ENCODE assay signal across 14 cellular contexts in the genomic region with DNA sequence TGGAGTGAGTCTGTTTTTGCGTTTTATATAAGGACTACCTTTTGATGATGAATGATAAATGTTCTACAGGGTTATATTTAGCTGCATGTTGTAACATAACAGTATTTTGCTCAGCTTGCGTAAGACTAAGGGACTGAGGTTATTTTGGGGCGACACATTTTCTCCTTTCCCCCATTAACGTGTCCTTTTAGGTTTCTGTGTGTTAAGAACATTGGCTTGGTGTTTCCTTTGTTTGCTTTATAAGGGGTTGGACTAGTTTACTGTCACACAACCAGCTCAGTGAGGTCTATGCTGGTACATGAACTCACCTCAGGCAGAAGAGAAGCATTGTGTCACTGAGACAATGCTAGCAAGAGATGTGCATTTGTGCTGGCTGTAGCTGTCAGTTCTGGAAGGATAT.
DNase-seq lines count a peak whose midpoint lies in the region; ATAC-seq, FAIRE-seq and TF ChIP-seq lines count a peak whose summit lies in the region.
"Had no signal": no experiment of that assay in that cellular context is flagged by ENCODE, and none has a peak within 500 bp of the region (broad histone marks: within the 10 kb centered on the region; RNA-seq: fewer than 3 reads in every experiment).

No MANE protein-coding gene starts in this region.

- H3K18ac ChIP-seq in mesendoderm (ENCODE audit: low read length): no peak overlapping the region

- intact Hi-C loops in mammary epithelial cell (cut with micrococcal nuclease): no loop called here
- intact Hi-C loops in HepG2 (cut with micrococcal nuclease; ENCODE audit: unreplicated experiment): no loop called here
- intact Hi-C loops in A673 (cut with micrococcal nuclease; ENCODE audit: unreplicated experiment): no loop called here

- no peak for TF ChIP-seq POLR2A in HepG2 (IDR thresholded peaks at IDR 0.05; ENCODE audit: insufficient read depth in 1 of 2, low read depth in 2 of 2, low read length in 2 of 2)

- H4K5ac ChIP-seq in mesendoderm (ENCODE audit: low read length): no peak overlapping the region

- H3K4me2 ChIP-seq in mammary epithelial cell (ENCODE audit: insufficient read depth, low read depth, low read length) (no peak overlapping the region), HepG2 (ENCODE audit: low read depth, low read length) (no peak overlapping the region), mesendoderm (ENCODE audit: low read length) (no peak overlapping the region)
- H3K4me2 ChIP-seq: BLaER1 had no signal

- TF ChIP-seq RAD21 in HepG2 (CRISPR knock-in tag; IDR thresholded peaks at IDR 0.05): no peak

- H2AK5ac ChIP-seq in mesendoderm (ENCODE audit: low read length): no peak overlapping the region

- TF ChIP-seq EP300 in HepG2 (IDR thresholded peaks at IDR 0.05; ENCODE audit: low read depth in 2 of 2, low read length in 2 of 2): no peak
- TF ChIP-seq EP300 in HepG2 (CRISPR knock-in tag; IDR thresholded peaks at IDR 0.05; ENCODE audit: borderline replicate concordance): no peak

- H3K4me3 ChIP-seq in mammary epithelial cell (replicated peaks in 1 of 3; ENCODE audit: insufficient read depth in 1 of 3, low read depth in 2 of 3, low read length in 3 of 3) (no peak overlapping the region), HepG2 (replicated peaks in 1 of 3; ENCODE audit: insufficient read depth in 1 of 3, low read depth in 2 of 3, low read length in 3 of 3) (no peak overlapping the region), A673 (ENCODE audit: low read depth, low read length, poor library complexity, severe bottlenecking) (no peak overlapping the region), mesendoderm (ENCODE audit: low read length) (no peak overlapping the region)
- H3K4me3 ChIP-seq: BLaER1, esophagus muscularis mucosa, right lobe of liver had no signal

- H3K9ac ChIP-seq in mammary epithelial cell (ENCODE audit: insufficient read depth, low read length): no peak overlapping the region
- H3K9ac ChIP-seq in HepG2 (ENCODE audit: insufficient read depth, low read depth, low read length): no peak overlapping the region
- H3K9ac ChIP-seq in mesendoderm (ENCODE audit: low read length): no peak overlapping the region
- H3K9ac ChIP-seq: BLaER1 had no signal

- H4K8ac ChIP-seq in mesendoderm (ENCODE audit: low read depth, low read length): no peak overlapping the region

- no peak overlapping the region for H3K23ac ChIP-seq in mesendoderm (ENCODE audit: low read length)

- TF ChIP-seq CTCF in mammary epithelial cell (conservative IDR thresholded peaks at IDR 0.05 in 1 of 2, IDR thresholded peaks at IDR 0.05 in 1 of 2; ENCODE audit: extremely low read depth in 1 of 2, insufficient read depth in 1 of 2, low read depth in 1 of 2, low read length in 2 of 2) (no peak), VCaP (conservative IDR thresholded peaks at IDR 0.05) (no peak), HepG2 (CRISPR knock-in tag; IDR thresholded peaks at IDR 0.05) (no peak), A673 (conservative IDR thresholded peaks at IDR 0.05; ENCODE audit: low read depth, low read length) (no peak)

- dilution Hi-C loops in mammary epithelial cell (cut with HindIII; ENCODE audit: low sequenced_read_pairs): no loop called here

- 83% methylated on average over 4 of the region's 4 CpGs for WGBS in mammary epithelial cell (ENCODE audit: low coverage, missing lambda C conversion rate)
- WGBS in HepG2 (ENCODE audit: low lambda C conversion rate): 90% methylated on average over 4 of the region's 4 CpGs
- WGBS in mesendoderm (ENCODE audit: extremely low coverage, insufficient coverage, low lambda C conversion rate): no CpG with 5 or more reads among the region's 4 CpGs

- no peak overlapping the region for H3K27ac ChIP-seq in mammary epithelial cell (ENCODE audit: insufficient read depth, low read depth, low read length)
- peak overlapping the region; percentile 77 for H3K27ac ChIP-seq in VCaP
- H3K27ac ChIP-seq in HepG2 (ENCODE audit: extremely low read length, insufficient read depth, low read length): no peak overlapping the region
- no peak overlapping the region for H3K27ac ChIP-seq in A673 (ENCODE audit: low read depth, low read length, poor library complexity, severe bottlenecking)
- no peak overlapping the region for H3K27ac ChIP-seq in mesendoderm (ENCODE audit: low read depth, low read length)
- H3K27ac ChIP-seq: BLaER1, esophagus muscularis mucosa, right lobe of liver had no signal

- BruUV-seq in mammary epithelial cell (replicated peaks; lab: Mats Ljungman, UMichigan) (no TSS peak), HepG2 (replicated peaks; lab: Mats Ljungman, UMichigan) (no TSS peak), A673 (replicated peaks; lab: Mats Ljungman, UMichigan) (no TSS peak)

- CTCF ChIA-PET in mammary epithelial cell (lab: Charles Lee; ENCODE audit: low non-redundant PET) (no interaction called here), HepG2 (lab: Yijun Ruan, JAX; ENCODE audit: low intra/inter-chr PET ratio, low total read pairs) (no interaction called here), A673 (lab: Charles Lee) (no interaction called here)

- H3K4me1 ChIP-seq in mammary epithelial cell (ENCODE audit: insufficient read depth, low read length): no peaks in the 10 kb centered on the region
- peaks cover 11% of the 10 kb centered on the region for H3K4me1 ChIP-seq in HepG2 (ENCODE audit: insufficient read depth, low read length)
- no peaks in the 10 kb centered on the region for H3K4me1 ChIP-seq in A673 (ENCODE audit: insufficient read depth, low read length, poor library complexity, severe bottlenecking)
- H3K4me1 ChIP-seq in mesendoderm (ENCODE audit: control insufficient read depth, low read depth, low read length): no peaks in the 10 kb centered on the region
- H3K4me1 ChIP-seq: BLaER1, right lobe of liver had no signal

- H3K27me3 ChIP-seq in mammary epithelial cell (ENCODE audit: insufficient read depth, low read length) (no peaks in the 10 kb centered on the region), HepG2 (ENCODE audit: control insufficient read depth in 1 of 2, insufficient read depth in 2 of 2, low read length in 2 of 2) (no peaks in the 10 kb centered on the region), A673 (replicated peaks; ENCODE audit: insufficient read depth, low read depth, low read length, poor library complexity) (no peaks in the 10 kb centered on the region), mesendoderm (ENCODE audit: insufficient read depth, low read length, poor library complexity) (no peaks in the 10 kb centered on the region)
- H3K27me3 ChIP-seq: BLaER1, esophagus muscularis mucosa, right lobe of liver had no signal

- H2BK5ac ChIP-seq in mesendoderm (ENCODE audit: low read length): no peak overlapping the region

- H3K79me1 ChIP-seq in mesendoderm (ENCODE audit: low read length): peaks cover 2% of the 10 kb centered on the region

- H3K36me3 ChIP-seq in mammary epithelial cell (ENCODE audit: insufficient read depth, low read length): no peaks in the 10 kb centered on the region
- no peaks in the 10 kb centered on the region; a peak in 2 of 5 replicates for H3K36me3 ChIP-seq in HepG2 (replicated peaks in 1 of 2; ENCODE audit: control insufficient read depth in 1 of 2, insufficient read depth in 2 of 2, low read length in 2 of 2)
- H3K36me3 ChIP-seq in A673 (ENCODE audit: insufficient read depth, low read length, poor library complexity, severe bottlenecking): no peaks in the 10 kb centered on the region
- no peaks in the 10 kb centered on the region for H3K36me3 ChIP-seq in mesendoderm (ENCODE audit: control insufficient read depth, insufficient read depth, low read length)
- H3K36me3 ChIP-seq: esophagus muscularis mucosa, right lobe of liver had no signal

- H2BK15ac ChIP-seq in mesendoderm (replicated peaks; ENCODE audit: low read depth): no peak overlapping the region

- FAIRE-seq in HepG2 (lab: Jason Lieb, UNC): no peak
- FAIRE-seq: HTR-8/SVneo had no signal

- no peak overlapping the region for H2BK120ac ChIP-seq in mesendoderm (ENCODE audit: low read depth, low read length)

- H3K79me2 ChIP-seq in mammary epithelial cell (ENCODE audit: insufficient read depth, low read length) (no peaks in the 10 kb centered on the region), HepG2 (ENCODE audit: insufficient read depth, low read length) (no peaks in the 10 kb centered on the region), mesendoderm (ENCODE audit: control insufficient read depth, insufficient read depth, low read length) (no peaks in the 10 kb centered on the region)

- ATAC-seq in HepG2 (no peak), GM19467 (IDR thresholded peaks at IDR 0.05; ENCODE audit: unreplicated experiment) (no peak), HG02852 (IDR thresholded peaks at IDR 0.05; ENCODE audit: unreplicated experiment) (no peak)

- POLR2A ChIA-PET in HepG2 (lab: Yijun Ruan, JAX) (no interaction called here), A673 (lab: Charles Lee; ENCODE audit: low non-redundant PET) (no interaction called here)

- peak; percentile 10 to 80 for DNase-seq in T47D (ENCODE audit: low read depth in 1 of 2, low spot score in 1 of 2)
- no peak for DNase-seq in mammary epithelial cell
- no peak for DNase-seq in HepG2 (ENCODE audit: low spot score)
- DNase-seq in A673 (ENCODE audit: low spot score): no peak
- no peak for DNase-seq in mesendoderm
- DNase-seq: NCI-H187, OCI-M1, right lobe of liver had no signal

- H3K4ac ChIP-seq in mesendoderm (ENCODE audit: low read depth, low read length): no peak overlapping the region

- in situ Hi-C loops in T47D (cut with HindIII; ENCODE audit: low pct_unique_long_range_greater_than_20kb, low sequenced_read_pairs) (no loop called here), mammary epithelial cell (cut with MboI; ENCODE audit: low sequenced_read_pairs in 2 of 2) (loop anchor here in 1 of 2 donors (25.0 kb wide), 1 partner anchor 102 kb away; no protein-coding TSS in a partner anchor), HepG2 (cut with HindIII; ENCODE audit: extremely low pct_ligation_motif_present, low pct_unique_long_range_greater_than_20kb) (no loop called here)

- H3K56ac ChIP-seq in mesendoderm (ENCODE audit: low read length): no peak overlapping the region

- H4K20me1 ChIP-seq in mammary epithelial cell (ENCODE audit: insufficient read depth, low read length): no peaks in the 10 kb centered on the region
- no peaks in the 10 kb centered on the region for H4K20me1 ChIP-seq in HepG2 (ENCODE audit: insufficient read depth, low read length)
- H4K20me1 ChIP-seq: BLaER1 had no signal

- H3K9me3 ChIP-seq in mammary epithelial cell (replicated peaks; ENCODE audit: insufficient read depth, low read length) (no peaks in the 10 kb centered on the region), HepG2 (ENCODE audit: low read length) (no peaks in the 10 kb centered on the region), A673 (ENCODE audit: low read depth, low read length, poor library complexity, severe bottlenecking) (no peaks in the 10 kb centered on the region)
- H3K9me3 ChIP-seq: BLaER1, esophagus muscularis mucosa, right lobe of liver had no signal

- no peak overlapping the region for H2AFZ ChIP-seq in mammary epithelial cell (ENCODE audit: low read depth, low read length)
- H2AFZ ChIP-seq in HepG2 (ENCODE audit: low read length): no peak overlapping the region

TF ChIP-seq in HepG2, 621 proteins besides CTCF, POLR2A, EP300 and RAD21:
- TF ChIP-seq CEBPB (IDR thresholded peaks at IDR 0.05; ENCODE audit: borderline replicate concordance, low read depth, low read length) (peak; percentile 31; the same call in 1 of the 2 replicates), ZNF329 (CRISPR knock-in tag; IDR thresholded peaks at IDR 0.05; ENCODE audit: low read depth) (no peak), NPAS2 (CRISPR knock-in tag; IDR thresholded peaks at IDR 0.05; ENCODE audit: borderline replicate concordance) (no peak)

Comparison
In these comparisons a context has a peak if more than half of its experiments do, and no peak if none do; other contexts are left out.
1. DNase-seq: peak in T47D (2 of 2); none in mammary epithelial cell (single experiment), HepG2 (single experiment), A673 (single experiment) and mesendoderm (single experiment).